18 cellular contexts compared by ENCODE assay signal in the genomic region with DNA sequence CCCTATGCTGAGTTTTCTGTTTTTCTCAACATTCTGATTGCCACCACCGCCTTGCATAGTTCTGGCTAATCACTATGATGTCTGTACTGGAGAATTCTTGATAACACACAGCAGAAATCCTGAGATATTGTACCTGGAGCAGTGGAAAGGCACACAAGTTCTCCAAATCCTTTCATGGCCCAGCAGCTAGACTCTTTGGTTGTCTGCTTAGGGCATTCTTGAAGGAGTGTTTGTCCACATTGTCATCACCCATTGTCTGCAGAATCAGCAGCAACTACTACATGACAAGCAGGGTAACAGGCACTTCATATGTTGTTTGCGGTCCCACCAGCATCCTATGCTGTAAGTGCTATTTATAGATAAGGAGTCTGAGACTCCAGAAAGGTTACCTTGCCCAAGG.
A peak's percentile ranks its signal among the peaks of the same experiment; 100 is the strongest.
DNase-seq lines count a peak whose midpoint lies in the region; ATAC-seq and TF ChIP-seq lines count a peak whose summit lies in the region.
"Had no signal": no experiment of that assay in that cellular context is flagged by ENCODE, and none has a peak within 500 bp of the region (broad histone marks: within the 10 kb centered on the region; RNA-seq: fewer than 3 reads in every experiment).

No MANE protein-coding gene starts in this region.

- no peak for DNase-seq in ascending aorta (ENCODE audit: low spot score in 2 of 2)
- DNase-seq in tibial artery: no peak
- no peak for DNase-seq in stimulated activated CD4-positive, alpha-beta T cell treated with anti-CD3 and anti-CD28 coated beads, Interleukin-15, amount 100 ng/mL, for 24 hours
- no peak for DNase-seq in prostate gland (ENCODE audit: low spot score)
- DNase-seq: Caco-2; CD4-positive, CD25-positive, alpha-beta regulatory T cell; DMS153; GM23248; IMR-90; Kasumi-1; MM.1S; NCI-H1105; NCI-H1694 treated with DMSO at 0.1 percent for 48 hours; NCI-H526 treated with DMSO at 0.1 percent for 48 hours; OCI-M1 had no signal

- H3K4me1 Mint-ChIP-seq in IgD-negative memory B cell: peaks cover 36 to 54% (median 40%) of the 10 kb centered on the region in 3 donors

- peaks cover 8% of the 10 kb centered on the region for H3K36me3 Mint-ChIP-seq in IgD-negative memory B cell

- H3K27ac ChIP-seq in ascending aorta (peak overlapping the region; percentile 55 to 57), muscle layer of colon (ENCODE audit: low read depth, low read length) (peak overlapping the region; percentile 19), tibial artery (peak overlapping the region; percentile 66 to 68), prostate gland (no peak overlapping the region)
- H3K27ac ChIP-seq: GM23248 had no signal

- H3K9me3 ChIP-seq in ascending aorta: no peaks in the 10 kb centered on the region
- no peaks in the 10 kb centered on the region for H3K9me3 ChIP-seq in muscle layer of colon (ENCODE audit: low read length)
- no peaks in the 10 kb centered on the region for H3K9me3 ChIP-seq in tibial artery
- no peaks in the 10 kb centered on the region for H3K9me3 ChIP-seq in prostate gland
- H3K9me3 ChIP-seq: Caco-2 had no signal

- H3K4me1 ChIP-seq in ascending aorta (peaks cover 11 to 72% of the 10 kb centered on the region in 2 donors), muscle layer of colon (ENCODE audit: insufficient read depth, low read length) (peaks cover 79% of the 10 kb centered on the region), tibial artery (peaks cover 0 to 96% (median 57%) of the 10 kb centered on the region in 4 donors), prostate gland (replicated peaks) (peaks cover 8% of the 10 kb centered on the region)

- H3K4me3 ChIP-seq in ascending aorta: no peak overlapping the region
- H3K4me3 ChIP-seq in muscle layer of colon (ENCODE audit: low read depth in 1 of 2, low read length in 2 of 2): no peak overlapping the region
- H3K4me3 ChIP-seq in tibial artery: no peak overlapping the region
- H3K4me3 ChIP-seq in prostate gland: no peak overlapping the region
- H3K4me3 ChIP-seq: GM23248 had no signal

- intact Hi-C loops in ascending aorta (cut with DNase I): loop anchor here (5.0 kb wide), 1 partner anchor 105 kb away; no protein-coding TSS in a partner anchor
- intact Hi-C loops in tibial artery (cut with DNase I; ENCODE audit: low total_unique reads): no loop called here
- intact Hi-C loops in prostate gland (cut with DNase I): loop anchor here (10.0 kb wide), 1 partner anchor 183 kb away; no protein-coding TSS in a partner anchor

- H3K27me3 ChIP-seq in ascending aorta (no peaks in the 10 kb centered on the region), muscle layer of colon (ENCODE audit: control insufficient read depth in 1 of 2, insufficient read depth in 2 of 2, low read length in 2 of 2) (no peaks in the 10 kb centered on the region), tibial artery (no peaks in the 10 kb centered on the region), prostate gland (replicated peaks; ENCODE audit: insufficient read depth) (no peaks in the 10 kb centered on the region)

- no peaks in the 10 kb centered on the region for H3K36me3 ChIP-seq in ascending aorta
- H3K36me3 ChIP-seq in muscle layer of colon (ENCODE audit: insufficient read depth, low read length): no peaks in the 10 kb centered on the region
- H3K36me3 ChIP-seq in tibial artery: no peaks in the 10 kb centered on the region
- no peaks in the 10 kb centered on the region for H3K36me3 ChIP-seq in prostate gland

- TF ChIP-seq CTCF in ascending aorta (IDR thresholded peaks at IDR 0.05): no peak
- no peak for TF ChIP-seq CTCF in tibial artery (IDR thresholded peaks at IDR 0.05)
- no peak for TF ChIP-seq CTCF in prostate gland (IDR thresholded peaks at IDR 0.05)

- no peaks in the 10 kb centered on the region for H3K9me3 Mint-ChIP-seq in IgD-negative memory B cell
- H3K9me3 Mint-ChIP-seq: CD4-positive, CD25-positive, alpha-beta regulatory T cell had no signal

- H3K4me3 Mint-ChIP-seq in IgD-negative memory B cell: no peak overlapping the region
- H3K4me3 Mint-ChIP-seq: CD4-positive, CD25-positive, alpha-beta regulatory T cell had no signal

- H3K27ac Mint-ChIP-seq in IgD-negative memory B cell: peak overlapping the region in 2 of 3 donors; percentile 43 to 53
- H3K27ac Mint-ChIP-seq: CD4-positive, CD25-positive, alpha-beta regulatory T cell had no signal

- no peak for ATAC-seq in HG03039 (IDR thresholded peaks at IDR 0.05; ENCODE audit: unreplicated experiment)

- TF ChIP-seq POLR2A in prostate gland (IDR thresholded peaks at IDR 0.05): no peak

- H3K27me3 Mint-ChIP-seq in IgD-negative memory B cell: no peaks in the 10 kb centered on the region
- H3K27me3 Mint-ChIP-seq: CD4-positive, CD25-positive, alpha-beta regulatory T cell had no signal

- 98% methylated on average over 2 of the region's 2 CpGs for WGBS in prostate gland

- H3K9ac ChIP-seq in muscle layer of colon (ENCODE audit: low read length): no peak overlapping the region
- H3K9ac ChIP-seq: GM23248 had no signal

Comparison
In these comparisons a context has a peak if more than half of its experiments do, and no peak if none do; other contexts are left out.
1. H3K27ac ChIP-seq: peak in ascending aorta (2 of 2), muscle layer of colon (single experiment) and tibial artery (2 of 2); none in prostate gland (0 of 2).